ENCODE assay signal across 8 cellular contexts in the genomic region with DNA sequence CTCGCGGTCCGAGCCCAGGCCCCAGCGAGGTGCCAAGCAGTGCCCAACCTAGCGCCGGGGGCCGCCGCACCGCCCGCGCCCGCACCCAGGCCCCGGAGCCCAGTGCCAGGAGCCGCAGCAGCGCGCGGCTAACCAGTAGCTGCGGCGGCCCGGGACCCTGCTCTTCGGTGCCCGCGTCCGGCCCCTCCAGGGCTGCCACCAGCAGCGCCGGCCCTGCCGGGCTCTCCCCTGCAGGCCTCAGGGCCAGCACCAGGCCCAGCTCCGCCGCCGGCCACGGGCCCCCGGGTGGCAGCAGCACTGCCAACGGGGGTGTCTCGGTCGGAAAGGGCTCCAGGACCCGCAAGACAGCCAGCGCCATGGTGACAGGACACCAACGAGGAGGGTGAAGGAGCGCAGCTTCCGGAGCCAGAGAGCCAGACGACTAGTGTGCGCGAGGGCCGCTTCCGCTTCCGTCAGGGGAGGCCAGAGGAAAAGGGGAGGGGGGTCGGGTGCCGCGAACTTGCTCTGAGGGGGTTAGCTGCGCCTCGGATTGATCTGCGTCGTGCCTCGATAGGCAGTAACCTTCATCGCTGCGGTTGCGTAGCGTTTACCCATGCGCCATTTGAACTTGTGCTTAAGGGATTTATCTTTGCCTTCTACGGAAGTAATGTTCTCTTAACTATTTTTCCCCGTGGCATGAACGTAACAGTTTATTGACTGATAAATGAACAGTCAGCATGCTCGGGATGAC. TPM values are rescaled to one million over a fixed set of nuclear protein-coding genes. Genes with fewer than 3 reads are reported as not detected.
A peak's percentile ranks its signal among the peaks of the same experiment; 100 is the strongest.
DNase-seq lines count a peak whose midpoint lies in the region; ATAC-seq and TF ChIP-seq lines count a peak whose summit lies in the region.

A gene with protein sequence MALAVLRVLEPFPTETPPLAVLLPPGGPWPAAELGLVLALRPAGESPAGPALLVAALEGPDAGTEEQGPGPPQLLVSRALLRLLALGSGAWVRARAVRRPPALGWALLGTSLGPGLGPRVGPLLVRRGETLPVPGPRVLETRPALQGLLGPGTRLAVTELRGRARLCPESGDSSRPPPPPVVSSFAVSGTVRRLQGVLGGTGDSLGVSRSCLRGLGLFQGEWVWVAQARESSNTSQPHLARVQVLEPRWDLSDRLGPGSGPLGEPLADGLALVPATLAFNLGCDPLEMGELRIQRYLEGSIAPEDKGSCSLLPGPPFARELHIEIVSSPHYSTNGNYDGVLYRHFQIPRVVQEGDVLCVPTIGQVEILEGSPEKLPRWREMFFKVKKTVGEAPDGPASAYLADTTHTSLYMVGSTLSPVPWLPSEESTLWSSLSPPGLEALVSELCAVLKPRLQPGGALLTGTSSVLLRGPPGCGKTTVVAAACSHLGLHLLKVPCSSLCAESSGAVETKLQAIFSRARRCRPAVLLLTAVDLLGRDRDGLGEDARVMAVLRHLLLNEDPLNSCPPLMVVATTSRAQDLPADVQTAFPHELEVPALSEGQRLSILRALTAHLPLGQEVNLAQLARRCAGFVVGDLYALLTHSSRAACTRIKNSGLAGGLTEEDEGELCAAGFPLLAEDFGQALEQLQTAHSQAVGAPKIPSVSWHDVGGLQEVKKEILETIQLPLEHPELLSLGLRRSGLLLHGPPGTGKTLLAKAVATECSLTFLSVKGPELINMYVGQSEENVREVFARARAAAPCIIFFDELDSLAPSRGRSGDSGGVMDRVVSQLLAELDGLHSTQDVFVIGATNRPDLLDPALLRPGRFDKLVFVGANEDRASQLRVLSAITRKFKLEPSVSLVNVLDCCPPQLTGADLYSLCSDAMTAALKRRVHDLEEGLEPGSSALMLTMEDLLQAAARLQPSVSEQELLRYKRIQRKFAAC (minus strand): TSS at position 389 of the 730 bp plus-strand sequence. CDS start 31 bp downstream, at position 358.

- CTCF ChIA-PET in activated naive CD4-positive, alpha-beta T cell treated with anti-CD3 and anti-CD28 coated beads, Interleukin-2, amount 10 ng/mL, durations not matched to agents 7 days and 5 days (lab: Charles Lee) = interaction anchor here (0.9 to 1.1 kb wide), 5 partner anchors 23 to 78 kb away, joined by 3 to 4 read pairs (median 3); a partner anchor contains a TSS

- H3K27ac Mint-ChIP-seq in activated naive CD4-positive, alpha-beta T cell treated with anti-CD3 and anti-CD28 coated beads, Interleukin-2, amount 10 ng/mL, durations not matched to agents 7 days and 5 days = peak within 1 kb of the TSS; percentile 99

- peaks cover 18% of the 10 kb centered on the region for H3K36me3 Mint-ChIP-seq in activated naive CD4-positive, alpha-beta T cell treated with anti-CD3 and anti-CD28 coated beads, Interleukin-2, amount 10 ng/mL, durations not matched to agents 7 days and 5 days

- H3K4me3 Mint-ChIP-seq in activated naive CD4-positive, alpha-beta T cell treated with anti-CD3 and anti-CD28 coated beads, Interleukin-2, amount 10 ng/mL, durations not matched to agents 7 days and 5 days = peak within 1 kb of the TSS; percentile 90

- DNase-seq in GF-D8 (lab: John Stamatoyannopoulos, UW) (peak; percentile 85), NB4 (ENCODE audit: low read depth) (peak; percentile 98), SK-N-DZ (ENCODE audit: low spot score) (peak; percentile 89), globus pallidus (ENCODE audit: low spot score) (peak; percentile 78), occipital lobe (lab: John Stamatoyannopoulos, UW) (peak; percentile 76)
- peak; percentile 99 for DNase-seq in activated naive CD4-positive, alpha-beta T cell treated with anti-CD3 and anti-CD28 coated beads, Interleukin-2, amount 10 ng/mL, durations not matched to agents 7 days and 5 days

- peaks cover 51% of the 10 kb centered on the region for H3K4me1 Mint-ChIP-seq in activated naive CD4-positive, alpha-beta T cell treated with anti-CD3 and anti-CD28 coated beads, Interleukin-2, amount 10 ng/mL, durations not matched to agents 7 days and 5 days

- peak within 1 kb of the TSS; percentile 88 for H3K4me3 ChIP-seq in NB4 (ENCODE audit: low read depth, low read length)

- ATAC-seq in HG02571 (IDR thresholded peaks at IDR 0.05; ENCODE audit: unreplicated experiment) = peak; percentile 75

- no peak for TF ChIP-seq CTCF in NB4 (IDR thresholded peaks at IDR 0.05; ENCODE audit: low read depth, low read length)

- TF ChIP-seq POLR2A in NB4 (IDR thresholded peaks at IDR 0.05; ENCODE audit: extremely low read depth, insufficient read length) = peak; percentile 95

- H3K27me3 Mint-ChIP-seq in activated naive CD4-positive, alpha-beta T cell treated with anti-CD3 and anti-CD28 coated beads, Interleukin-2, amount 10 ng/mL, durations not matched to agents 7 days and 5 days = no peaks in the 10 kb centered on the region

- H3K9me3 Mint-ChIP-seq in activated naive CD4-positive, alpha-beta T cell treated with anti-CD3 and anti-CD28 coated beads, Interleukin-2, amount 10 ng/mL, durations not matched to agents 7 days and 5 days = no peaks in the 10 kb centered on the region

- H3K27ac ChIP-seq in temporal lobe (ENCODE audit: low read depth, low read length) = peak within 1 kb of the TSS; percentile 89

RNA-seq across cellular contexts. Expression of the gene that starts here (rescaled TPM):
- polyA plus RNA-seq in SK-N-DZ (2014; cell fraction: cytosol; rRNA removed) = 21.6 and 23.1 TPM in 2 replicates
- polyA plus RNA-seq in SK-N-DZ (2014; cell fraction: nucleus; rRNA removed) = 67.8 and 85.1 TPM in 2 replicates
- total RNA-seq in occipital lobe (24.0 TPM), temporal lobe (15.7 TPM)

Comparison
In these comparisons a context has a peak if more than half of its experiments do, and no peak if none do; other contexts are left out.
1. Peak in every context shown above with its lines: DNase-seq, ATAC-seq, H3K4me3 ChIP-seq and H3K27ac ChIP-seq.